In genomic region chr19:48713864-48714755, GRCh38 we compare ENCODE assay signal across 8 cellular contexts. TPM values are rescaled to one million over a fixed set of nuclear protein-coding genes. Genes with fewer than 3 reads are reported as not detected.
A peak's percentile ranks its signal among the peaks of the same experiment; 100 is the strongest.
DNase-seq lines count a peak whose midpoint lies in the region; ATAC-seq and TF ChIP-seq lines count a peak whose summit lies in the region.

No MANE protein-coding gene starts in this region.

- peaks cover 15% of the 10 kb centered on the region for H3K4me1 ChIP-seq in thymus (ENCODE audit: control insufficient read depth, insufficient read depth, low read length)

- peak overlapping the region; percentile 70 for H3K4me3 ChIP-seq in GM08714 (ENCODE audit: low read length)
- H3K4me3 ChIP-seq in thymus (ENCODE audit: low read length) = peak overlapping the region; percentile 60

- H3K4me3 Mint-ChIP-seq in activated naive CD8-positive, alpha-beta T cell treated with anti-CD3 and anti-CD28 coated beads for 36 hours = peak overlapping the region; percentile 86
- H3K4me3 Mint-ChIP-seq in osteocyte (ENCODE audit: unreplicated experiment) = peak overlapping the region; percentile 86

- intact Hi-C loops in Right ventricle myocardium inferior (cut with DNase I) = loop anchor here (1.0 to 5.0 kb wide), 3 partner anchors 24 to 77 kb away; partner anchors contain the start of gene DBP

- no peaks in the 10 kb centered on the region for H3K27me3 Mint-ChIP-seq in activated naive CD8-positive, alpha-beta T cell treated with anti-CD3 and anti-CD28 coated beads for 36 hours
- H3K27me3 Mint-ChIP-seq in osteocyte (ENCODE audit: unreplicated experiment) = no peaks in the 10 kb centered on the region

- H3K36me3 ChIP-seq in thymus (ENCODE audit: control insufficient read depth, insufficient read depth) = no peaks in the 10 kb centered on the region

- WGBS in thymus = under 1% methylated on average over 67 of the region's 67 CpGs

- no peaks in the 10 kb centered on the region for H3K9me3 ChIP-seq in thymus (ENCODE audit: control insufficient read depth)

- H3K4me1 Mint-ChIP-seq in activated naive CD8-positive, alpha-beta T cell treated with anti-CD3 and anti-CD28 coated beads for 36 hours = peaks cover 13% of the 10 kb centered on the region
- peaks cover 41% of the 10 kb centered on the region for H3K4me1 Mint-ChIP-seq in osteocyte (ENCODE audit: unreplicated experiment)

- peak overlapping the region; percentile 53 for H3K27ac ChIP-seq in thymus (ENCODE audit: low read depth)

- peak; percentile 76 for ATAC-seq in HG02588 (IDR thresholded peaks at IDR 0.05; ENCODE audit: unreplicated experiment)
- peak; percentile 92 for ATAC-seq in Right ventricle myocardium inferior

- H3K9me3 Mint-ChIP-seq in activated naive CD8-positive, alpha-beta T cell treated with anti-CD3 and anti-CD28 coated beads for 36 hours = peaks cover 6% of the 10 kb centered on the region
- no peaks in the 10 kb centered on the region for H3K9me3 Mint-ChIP-seq in osteocyte (ENCODE audit: unreplicated experiment)

- DNase-seq in NCI-H1048 (lab: John Stamatoyannopoulos, UW) (peak; percentile 99), SKM-1 (lab: John Stamatoyannopoulos, UW; ENCODE audit: unreplicated experiment) (peak; percentile 94), Right ventricle myocardium inferior (ENCODE audit: missing footprints) (peak; percentile 99), osteocyte (ENCODE audit: extremely low spot score, unreplicated experiment) (peak; percentile 100)
- DNase-seq in activated naive CD8-positive, alpha-beta T cell treated with anti-CD3 and anti-CD28 coated beads for 36 hours = peak; percentile 99

- H3K27me3 ChIP-seq in thymus (ENCODE audit: control insufficient read depth, insufficient read depth) = no peaks in the 10 kb centered on the region

- peaks cover 11% of the 10 kb centered on the region for H3K36me3 Mint-ChIP-seq in activated naive CD8-positive, alpha-beta T cell treated with anti-CD3 and anti-CD28 coated beads for 36 hours
- H3K36me3 Mint-ChIP-seq in osteocyte (ENCODE audit: unreplicated experiment) = no peaks in the 10 kb centered on the region

- H3K27ac Mint-ChIP-seq in activated naive CD8-positive, alpha-beta T cell treated with anti-CD3 and anti-CD28 coated beads for 36 hours = peak overlapping the region; percentile 87
- H3K27ac Mint-ChIP-seq in osteocyte (ENCODE audit: unreplicated experiment) = peak overlapping the region; percentile 97

- no peak for TF ChIP-seq CTCF in osteocyte (IDR thresholded peaks at IDR 0.05)

RNA-seq across cellular contexts. Expression of gene MAMSTR, which starts 5.4 kb away (rescaled TPM):
- under 1 TPM; 0.41 to 0.46 TPM for total RNA-seq in activated naive CD8-positive, alpha-beta T cell treated with anti-CD3 and anti-CD28 coated beads for 36 hours
- 4.2 TPM for total RNA-seq in Right ventricle myocardium inferior
- total RNA-seq in osteocyte = 1.3 and 1.8 TPM in 2 replicates
- 1.2 TPM for polyA plus RNA-seq in thymus

RNA-seq across cellular contexts. Expression of gene FUT2, which starts 18.3 kb away (rescaled TPM):
- not detected for total RNA-seq in activated naive CD8-positive, alpha-beta T cell treated with anti-CD3 and anti-CD28 coated beads for 36 hours
- total RNA-seq in Right ventricle myocardium inferior (not detected), osteocyte (not detected in 2 replicates)
- polyA plus RNA-seq in thymus = 3.2 TPM

RNA-seq across cellular contexts. Expression of gene RASIP1, which starts 26.3 kb away (rescaled TPM):
- total RNA-seq in activated naive CD8-positive, alpha-beta T cell treated with anti-CD3 and anti-CD28 coated beads for 36 hours = under 1 TPM; 0.40 to 0.49 TPM
- total RNA-seq in Right ventricle myocardium inferior (15.3 TPM), osteocyte (0.43 and 0.57 TPM in 2 replicates)
- 15.6 TPM for polyA plus RNA-seq in thymus

RNA-seq across cellular contexts. Expression of gene IZUMO1, which starts 32.6 kb away (rescaled TPM):
- total RNA-seq in activated naive CD8-positive, alpha-beta T cell treated with anti-CD3 and anti-CD28 coated beads for 36 hours = not detected
- 0.49 TPM for total RNA-seq in Right ventricle myocardium inferior
- total RNA-seq in osteocyte = not detected in 2 replicates
- polyA plus RNA-seq in thymus = 0.18 TPM

RNA-seq across cellular contexts. Expression of gene FUT1, which starts 38.3 kb away (rescaled TPM):
- total RNA-seq in activated naive CD8-positive, alpha-beta T cell treated with anti-CD3 and anti-CD28 coated beads for 36 hours = under 1 TPM; 0.06 to 0.12 TPM
- total RNA-seq in Right ventricle myocardium inferior (2.1 TPM), osteocyte (0.11 TPM in 1 of 2 replicates, not detected in the other)
- 1.3 TPM for polyA plus RNA-seq in thymus

Comparison
In these comparisons a context has a peak if more than half of its experiments do, and no peak if none do; other contexts are left out.
1. Peak in every context shown above with its lines: DNase-seq, ATAC-seq, H3K4me3 ChIP-seq and H3K27ac ChIP-seq.
2. RNA of gene RASIP1, which starts 26.3 kb away (total RNA-seq): 15.3 TPM in Right ventricle myocardium inferior (single experiment); 0.40 to 0.49 TPM in activated naive CD8-positive, alpha-beta T cell treated with anti-CD3 and anti-CD28 coated beads for 36 hours and 0.43 to 0.57 TPM in osteocyte; every median in the first group is over 10 times any median in the second.